ENCODE assay signal across 25 cellular contexts in genomic region chr14:59347915-59348314, GRCh38.
A peak's percentile ranks its signal among the peaks of the same experiment; 100 is the strongest.
DNase-seq lines count a peak whose midpoint lies in the region; ATAC-seq and TF ChIP-seq lines count a peak whose summit lies in the region.
"Had no signal": no experiment of that assay in that cellular context is flagged by ENCODE, and none has a peak within 500 bp of the region (broad histone marks: within the 10 kb centered on the region; RNA-seq: fewer than 3 reads in every experiment).

No MANE protein-coding gene starts in this region.

- H3K4me2 ChIP-seq in smooth muscle cell: no peak overlapping the region

- peaks cover 28% of the 10 kb centered on the region for H3F3A ChIP-seq in smooth muscle cell (ENCODE audit: low read depth)

- H3K27me3 ChIP-seq in left ventricle myocardium inferior (ENCODE audit: low read depth): no peaks in the 10 kb centered on the region
- H3K27me3 ChIP-seq in smooth muscle cell (ENCODE audit: low read depth): no peaks in the 10 kb centered on the region
- H3K27me3 ChIP-seq: brain microvascular endothelial cell, right lobe of liver had no signal

- H2AFZ ChIP-seq in smooth muscle cell (ENCODE audit: low read depth): no peak overlapping the region

- TF ChIP-seq CTCF in left ventricle myocardium inferior (IDR thresholded peaks at IDR 0.05; ENCODE audit: borderline replicate concordance): no peak
- no peak for TF ChIP-seq CTCF in smooth muscle cell (IDR thresholded peaks at IDR 0.05; ENCODE audit: borderline replicate concordance, insufficient read depth, poor library complexity, severe bottlenecking)

- peak overlapping the region; percentile 67 for H3K27ac ChIP-seq in left ventricle myocardium inferior (replicated peaks)
- peak overlapping the region; percentile 84 for H3K27ac ChIP-seq in smooth muscle cell (ENCODE audit: low read depth)
- H3K27ac ChIP-seq: VCaP had no signal

- no peak for DNase-seq in left ventricle myocardium inferior
- no peak for DNase-seq in left cardiac atrium
- DNase-seq in foreskin melanocyte: peak; percentile 89
- DNase-seq in smooth muscle cell (lab: John Stamatoyannopoulos, UW; ENCODE audit: unreplicated experiment): no peak
- DNase-seq in DMS153 (lab: John Stamatoyannopoulos, UW): no peak
- DNase-seq in dedifferentiated amniotic fluid mesenchymal stem cell (ENCODE audit: extremely low spot score): no peak
- DNase-seq in NCI-H526 (lab: John Stamatoyannopoulos, UW): no peak
- DNase-seq: activated CD4-positive, alpha-beta T cell treated with anti-CD3 and anti-CD28 coated beads, Interleukin-2, amount 10 ng/mL, durations not matched to agents 7 days and 5 days; activated naive CD8-positive, alpha-beta T cell treated with anti-CD3 and anti-CD28 coated beads, Interleukin-2, amount 50 U/mL, for 24 hours; brain microvascular endothelial cell; cortex of kidney; DND-41; hypothalamus; naive B cell; NCI-H1417; NCI-H774; right lobe of liver; SIG-M5; T-helper 17 cell; trophoblast cell had no signal

- H3K4me1 ChIP-seq in left ventricle myocardium inferior: peaks cover 78% of the 10 kb centered on the region
- H3K4me1 ChIP-seq in smooth muscle cell (ENCODE audit: low read depth): peaks cover 32% of the 10 kb centered on the region
- H3K4me1 ChIP-seq: right lobe of liver had no signal

- 71% methylated on average over 3 of the region's 3 CpGs for WGBS in smooth muscle cell (ENCODE audit: low lambda C conversion rate)

- no peaks in the 10 kb centered on the region for H3K9me3 ChIP-seq in left ventricle myocardium inferior (replicated peaks)
- H3K9me3 ChIP-seq in smooth muscle cell (replicated peaks; ENCODE audit: low read depth): no peaks in the 10 kb centered on the region
- H3K9me3 ChIP-seq: right lobe of liver had no signal

- no peak overlapping the region for H3K4me3 ChIP-seq in left ventricle myocardium inferior
- H3K4me3 ChIP-seq in smooth muscle cell: no peak overlapping the region
- H3K4me3 ChIP-seq: lung, right lobe of liver had no signal

- H4K20me1 ChIP-seq in smooth muscle cell (ENCODE audit: low read depth): no peaks in the 10 kb centered on the region

- H3K36me3 ChIP-seq in left ventricle myocardium inferior: peaks cover 39% of the 10 kb centered on the region
- H3K36me3 ChIP-seq in smooth muscle cell (ENCODE audit: low read depth): no peaks in the 10 kb centered on the region

- intact Hi-C loops in left ventricle myocardium inferior (cut with micrococcal nuclease): no loop called here
- intact Hi-C loops in left cardiac atrium (cut with DNase I): no loop called here

- no peak overlapping the region for H3K9ac ChIP-seq in smooth muscle cell (ENCODE audit: low read depth)

- H3K79me2 ChIP-seq in smooth muscle cell (ENCODE audit: low read depth): no peaks in the 10 kb centered on the region

- ATAC-seq in left cardiac atrium (no peak), HG03521 (IDR thresholded peaks at IDR 0.05; ENCODE audit: unreplicated experiment) (no peak)
- ATAC-seq: activated naive CD8-positive, alpha-beta T cell treated with anti-CD3 and anti-CD28 coated beads, Interleukin-2, amount 50 U/mL, for 24 hours; HepG2; right lobe of liver; stimulated activated memory B cell treated with anti-CD40 and anti-IgM and Interleukin-4, amounts not matched to agents 10 μg/mL and 1 μg/mL and 100 μg/mL, for 72 hours; T-helper 17 cell had no signal
